Comparison of ENCODE assay signal across 21 cellular contexts in genomic region chr1:218810336-218810735, GRCh38.
DNase-seq lines count a peak whose midpoint lies in the region; ATAC-seq and TF ChIP-seq lines count a peak whose summit lies in the region.
"Had no signal": no experiment of that assay in that cellular context is flagged by ENCODE, and none has a peak within 500 bp of the region (broad histone marks: within the 10 kb centered on the region; RNA-seq: fewer than 3 reads in every experiment).

No MANE protein-coding gene starts in this region.

- 51 to 66% methylated on average over 3 of the region's 3 CpGs for WGBS in GM23248 (ENCODE audit: low coverage in 1 of 2, low lambda C conversion rate in 2 of 2, missing lambda C conversion rate in 2 of 2), 2 experiments

- H3K27me3 ChIP-seq in GM23248 (replicated peaks; ENCODE audit: insufficient read depth) = no peaks in the 10 kb centered on the region
- H3K27me3 ChIP-seq: SJCRH30 had no signal

- no peak for TF ChIP-seq CTCF in fibroblast of mammary gland (conservative IDR thresholded peaks at IDR 0.05; ENCODE audit: control insufficient read depth, insufficient read depth, low read depth, low read length)

- ATAC-seq in HG02642 (IDR thresholded peaks at IDR 0.05; ENCODE audit: poor library complexity, unreplicated experiment) (no peak), GM19463 (IDR thresholded peaks at IDR 0.05; ENCODE audit: unreplicated experiment) (no peak)
- ATAC-seq: A549, GM12878, Panc1 had no signal

- H3F3A ChIP-seq in GM23248 (ENCODE audit: insufficient read depth) = no peaks in the 10 kb centered on the region

- no peak overlapping the region for H3K9ac ChIP-seq in GM23248

- H3K27ac ChIP-seq in GM23248 = no peak overlapping the region
- H3K27ac ChIP-seq: A549, SJCRH30 had no signal

- H3K9me2 ChIP-seq in GM23248 (ENCODE audit: insufficient read depth) = no peaks in the 10 kb centered on the region

- H3K9me3 ChIP-seq in GM23248 (ENCODE audit: low read depth) = no peaks in the 10 kb centered on the region
- H3K9me3 ChIP-seq: A549, SJCRH30 had no signal

- H3K79me2 ChIP-seq in GM23248 (ENCODE audit: insufficient read depth) = no peaks in the 10 kb centered on the region

- H3K4me3 ChIP-seq in GM23248 (no peak overlapping the region), fibroblast of mammary gland (ENCODE audit: control insufficient read depth, low read depth, low read length) (no peak overlapping the region), skeletal muscle cell (ENCODE audit: low read depth, low read length) (no peak overlapping the region)
- H3K4me3 ChIP-seq: A549, GM12878, SJCRH30 had no signal

- DNase-seq in GM23248 (peak; percentile 5), NCI-H82 treated with DMSO at 0.1 percent for 48 hours (lab: John Stamatoyannopoulos, UW; ENCODE audit: unreplicated experiment) (peak; percentile 91), fibroblast of mammary gland (ENCODE audit: low read depth) (peak; percentile 55), skeletal muscle cell (ENCODE audit: low read depth) (peak; percentile 41), NCI-H2171 treated with DMSO at 0.1 percent for 48 hours (lab: John Stamatoyannopoulos, UW) (no peak)
- DNase-seq: CD4-positive, CD25-positive, alpha-beta regulatory T cell; DMS79 treated with DMSO at 0.1 percent for 48 hours; GOT3; KBM-7; MM.1S; NCI-H1048; NCI-H1417 treated with DMSO at 0.1 percent for 48 hours; NCI-H187 treated with DMSO at 0.1 percent for 48 hours; NCI-H2107; NCI-H510A; SJCRH30 had no signal

- in situ Hi-C loops in GM23248 (cut with MboI) = no loop called here

- H3K4me1 ChIP-seq in GM23248 (ENCODE audit: insufficient read depth) = no peaks in the 10 kb centered on the region
- H3K4me1 ChIP-seq: SJCRH30 had no signal

- no peak overlapping the region for H2AFZ ChIP-seq in GM23248

- no peaks in the 10 kb centered on the region for H3K36me3 ChIP-seq in GM23248 (ENCODE audit: low read depth)
- H3K36me3 ChIP-seq: SJCRH30 had no signal

- H3K4me2 ChIP-seq in GM23248 (ENCODE audit: unreplicated experiment) = no peak overlapping the region
- H3K4me2 ChIP-seq: A549 had no signal

- H4K20me1 ChIP-seq in GM23248 (ENCODE audit: insufficient read depth) = no peaks in the 10 kb centered on the region
